In genomic region chr7:36276428-36277246, GRCh38 we compare ENCODE assay signal across 2 cellular contexts.
TF ChIP-seq lines count a peak whose summit lies in the region.

No MANE protein-coding gene starts in this region.

TF ChIP-seq in GM23338, 12 proteins besides CTCF, POLR2A, EP300 and RAD21:
- TF ChIP-seq EZH2phosphoT487 (IDR thresholded peaks at IDR 0.05; ENCODE audit: unreplicated experiment) (no peak), POLR2AphosphoS5 (IDR thresholded peaks at IDR 0.05; ENCODE audit: low read depth) (no peak)

TF ChIP-seq in IMR-90, 13 proteins besides CTCF, POLR2A, EP300 and RAD21:
- no peak for TF ChIP-seq ELK1 (IDR thresholded peaks at IDR 0.05; ENCODE audit: borderline replicate concordance, low read depth, low read length)
- TF ChIP-seq RFX5 (IDR thresholded peaks at IDR 0.05; ENCODE audit: low read depth, low read length), result no peak
- no peak for TF ChIP-seq RCOR1 (IDR thresholded peaks at IDR 0.05; ENCODE audit: insufficient replicate concordance, low read length)
- no peak for TF ChIP-seq MXI1 (IDR thresholded peaks at IDR 0.05; ENCODE audit: borderline replicate concordance, low read depth, low read length)
- peak; percentile 40; the same call in 1 of the 2 replicates for TF ChIP-seq MAFK (IDR thresholded peaks at IDR 0.05; ENCODE audit: low read depth, low read length)
